Comparison of ENCODE assay signal across 1 cellular context in the genomic region with DNA sequence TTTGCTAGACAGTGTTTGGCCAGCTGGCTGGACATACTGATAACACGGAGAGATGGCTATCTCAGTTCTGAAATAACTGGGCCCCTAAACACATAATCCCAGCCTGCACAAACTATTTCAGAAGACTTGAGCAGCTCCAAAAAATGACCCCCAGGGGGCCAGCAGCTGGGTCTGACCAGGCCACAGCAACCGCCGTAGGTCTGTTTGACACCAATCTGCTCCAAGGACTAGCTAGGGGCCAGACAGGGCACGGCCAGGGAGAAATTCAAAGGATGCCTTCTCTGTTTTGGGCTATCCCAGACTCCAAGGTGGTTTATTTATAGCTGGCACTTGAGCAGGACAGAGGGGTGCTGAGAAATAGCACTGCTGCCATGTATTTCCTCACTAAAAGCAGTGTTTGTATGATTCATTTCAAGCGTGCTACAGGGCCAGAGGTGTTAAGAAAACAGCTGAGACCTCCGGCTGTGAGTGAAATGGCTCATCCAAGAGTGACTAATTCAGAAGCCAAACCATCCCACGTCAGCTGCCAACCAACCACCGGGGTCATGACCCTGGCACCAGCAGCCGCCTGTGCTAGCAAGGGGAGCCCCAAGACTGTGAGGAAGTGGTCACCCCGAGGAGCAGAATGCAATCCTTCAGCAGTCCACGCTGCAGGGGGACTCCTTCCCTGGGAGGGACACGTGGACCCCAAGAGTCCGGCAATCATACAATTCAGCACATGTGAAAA.
TF ChIP-seq lines count a peak whose summit lies in the region.

No MANE protein-coding gene starts in this region.

TF ChIP-seq in SK-N-SH, 30 proteins besides CTCF, POLR2A, EP300 and RAD21 (continued from another document):
- TF ChIP-seq, protein P1, sequence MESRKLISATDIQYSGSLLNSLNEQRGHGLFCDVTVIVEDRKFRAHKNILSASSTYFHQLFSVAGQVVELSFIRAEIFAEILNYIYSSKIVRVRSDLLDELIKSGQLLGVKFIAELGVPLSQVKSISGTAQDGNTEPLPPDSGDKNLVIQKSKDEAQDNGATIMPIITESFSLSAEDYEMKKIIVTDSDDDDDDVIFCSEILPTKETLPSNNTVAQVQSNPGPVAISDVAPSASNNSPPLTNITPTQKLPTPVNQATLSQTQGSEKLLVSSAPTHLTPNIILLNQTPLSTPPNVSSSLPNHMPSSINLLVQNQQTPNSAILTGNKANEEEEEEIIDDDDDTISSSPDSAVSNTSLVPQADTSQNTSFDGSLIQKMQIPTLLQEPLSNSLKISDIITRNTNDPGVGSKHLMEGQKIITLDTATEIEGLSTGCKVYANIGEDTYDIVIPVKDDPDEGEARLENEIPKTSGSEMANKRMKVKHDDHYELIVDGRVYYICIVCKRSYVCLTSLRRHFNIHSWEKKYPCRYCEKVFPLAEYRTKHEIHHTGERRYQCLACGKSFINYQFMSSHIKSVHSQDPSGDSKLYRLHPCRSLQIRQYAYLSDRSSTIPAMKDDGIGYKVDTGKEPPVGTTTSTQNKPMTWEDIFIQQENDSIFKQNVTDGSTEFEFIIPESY (IDR thresholded peaks at IDR 0.05; ENCODE audit: borderline replicate concordance, low read depth): no peak
- TF ChIP-seq FOSL2 (IDR thresholded peaks at IDR 0.05; ENCODE audit: borderline replicate concordance, low read depth) (peak; percentile 78), MEF2A (IDR thresholded peaks at IDR 0.05; ENCODE audit: borderline replicate concordance, low read depth) (no peak), SMC3 (IDR thresholded peaks at IDR 0.05; ENCODE audit: low read depth, low read length) (no peak), RFX5 (IDR thresholded peaks at IDR 0.05; ENCODE audit: low read length) (no peak), NRF1 (IDR thresholded peaks at IDR 0.05; ENCODE audit: low read depth, low read length) (no peak), POLR2AphosphoS5 (IDR thresholded peaks at IDR 0.05; ENCODE audit: low read depth, low read length) (no peak), ELF1 (IDR thresholded peaks at IDR 0.05) (no peak), RXRA (IDR thresholded peaks at IDR 0.05; ENCODE audit: borderline replicate concordance, low read depth) (peak; percentile 37; the same call in 1 of the 2 replicates), GATA2 (CRISPR knock-in tag; IDR thresholded peaks at IDR 0.05) (peak; percentile 32; the same call in 1 of the 2 replicates), MXI1 (IDR thresholded peaks at IDR 0.05; ENCODE audit: low read depth, low read length) (no peak), CHD2 (IDR thresholded peaks at IDR 0.05; ENCODE audit: low read length, partially characterized antibody) (no peak), TEAD4 (IDR thresholded peaks at IDR 0.05; ENCODE audit: borderline replicate concordance, insufficient read depth) (no peak), JUND (IDR thresholded peaks at IDR 0.05) (peak; percentile 33; the same call in 1 of the 2 replicates), TAF1 (IDR thresholded peaks at IDR 0.05; ENCODE audit: borderline replicate concordance, low read depth, low read length) (no peak), TCF12 (IDR thresholded peaks at IDR 0.05) (peak; percentile 56), EZH2phosphoT487 (IDR thresholded peaks at IDR 0.05; ENCODE audit: borderline replicate concordance, low read depth) (no peak), FOXM1 (IDR thresholded peaks at IDR 0.05; ENCODE audit: low read depth) (no peak), SIN3A (IDR thresholded peaks at IDR 0.05; ENCODE audit: borderline replicate concordance, low read depth, low read length) (no peak)
- TF ChIP-seq, protein P2, sequence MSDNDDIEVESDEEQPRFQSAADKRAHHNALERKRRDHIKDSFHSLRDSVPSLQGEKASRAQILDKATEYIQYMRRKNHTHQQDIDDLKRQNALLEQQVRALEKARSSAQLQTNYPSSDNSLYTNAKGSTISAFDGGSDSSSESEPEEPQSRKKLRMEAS (IDR thresholded peaks at IDR 0.05; ENCODE audit: low read depth): peak; percentile 53; the same call in 1 of the 2 replicates
- TF ChIP-seq, protein P3, sequence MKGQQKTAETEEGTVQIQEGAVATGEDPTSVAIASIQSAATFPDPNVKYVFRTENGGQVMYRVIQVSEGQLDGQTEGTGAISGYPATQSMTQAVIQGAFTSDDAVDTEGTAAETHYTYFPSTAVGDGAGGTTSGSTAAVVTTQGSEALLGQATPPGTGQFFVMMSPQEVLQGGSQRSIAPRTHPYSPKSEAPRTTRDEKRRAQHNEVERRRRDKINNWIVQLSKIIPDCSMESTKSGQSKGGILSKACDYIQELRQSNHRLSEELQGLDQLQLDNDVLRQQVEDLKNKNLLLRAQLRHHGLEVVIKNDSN (IDR thresholded peaks at IDR 0.05; ENCODE audit: borderline replicate concordance, low read depth): no peak
- TF ChIP-seq, protein P4, sequence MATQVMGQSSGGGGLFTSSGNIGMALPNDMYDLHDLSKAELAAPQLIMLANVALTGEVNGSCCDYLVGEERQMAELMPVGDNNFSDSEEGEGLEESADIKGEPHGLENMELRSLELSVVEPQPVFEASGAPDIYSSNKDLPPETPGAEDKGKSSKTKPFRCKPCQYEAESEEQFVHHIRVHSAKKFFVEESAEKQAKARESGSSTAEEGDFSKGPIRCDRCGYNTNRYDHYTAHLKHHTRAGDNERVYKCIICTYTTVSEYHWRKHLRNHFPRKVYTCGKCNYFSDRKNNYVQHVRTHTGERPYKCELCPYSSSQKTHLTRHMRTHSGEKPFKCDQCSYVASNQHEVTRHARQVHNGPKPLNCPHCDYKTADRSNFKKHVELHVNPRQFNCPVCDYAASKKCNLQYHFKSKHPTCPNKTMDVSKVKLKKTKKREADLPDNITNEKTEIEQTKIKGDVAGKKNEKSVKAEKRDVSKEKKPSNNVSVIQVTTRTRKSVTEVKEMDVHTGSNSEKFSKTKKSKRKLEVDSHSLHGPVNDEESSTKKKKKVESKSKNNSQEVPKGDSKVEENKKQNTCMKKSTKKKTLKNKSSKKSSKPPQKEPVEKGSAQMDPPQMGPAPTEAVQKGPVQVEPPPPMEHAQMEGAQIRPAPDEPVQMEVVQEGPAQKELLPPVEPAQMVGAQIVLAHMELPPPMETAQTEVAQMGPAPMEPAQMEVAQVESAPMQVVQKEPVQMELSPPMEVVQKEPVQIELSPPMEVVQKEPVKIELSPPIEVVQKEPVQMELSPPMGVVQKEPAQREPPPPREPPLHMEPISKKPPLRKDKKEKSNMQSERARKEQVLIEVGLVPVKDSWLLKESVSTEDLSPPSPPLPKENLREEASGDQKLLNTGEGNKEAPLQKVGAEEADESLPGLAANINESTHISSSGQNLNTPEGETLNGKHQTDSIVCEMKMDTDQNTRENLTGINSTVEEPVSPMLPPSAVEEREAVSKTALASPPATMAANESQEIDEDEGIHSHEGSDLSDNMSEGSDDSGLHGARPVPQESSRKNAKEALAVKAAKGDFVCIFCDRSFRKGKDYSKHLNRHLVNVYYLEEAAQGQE (IDR thresholded peaks at IDR 0.05; ENCODE audit: low read depth, low read length): no peak
- TF ChIP-seq, protein P5, sequence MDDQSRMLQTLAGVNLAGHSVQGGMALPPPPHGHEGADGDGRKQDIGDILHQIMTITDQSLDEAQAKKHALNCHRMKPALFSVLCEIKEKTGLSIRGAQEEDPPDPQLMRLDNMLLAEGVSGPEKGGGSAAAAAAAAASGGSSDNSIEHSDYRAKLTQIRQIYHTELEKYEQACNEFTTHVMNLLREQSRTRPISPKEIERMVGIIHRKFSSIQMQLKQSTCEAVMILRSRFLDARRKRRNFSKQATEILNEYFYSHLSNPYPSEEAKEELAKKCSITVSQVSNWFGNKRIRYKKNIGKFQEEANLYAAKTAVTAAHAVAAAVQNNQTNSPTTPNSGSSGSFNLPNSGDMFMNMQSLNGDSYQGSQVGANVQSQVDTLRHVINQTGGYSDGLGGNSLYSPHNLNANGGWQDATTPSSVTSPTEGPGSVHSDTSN (IDR thresholded peaks at IDR 0.05): peak; percentile 62
- TF ChIP-seq, protein P6, sequence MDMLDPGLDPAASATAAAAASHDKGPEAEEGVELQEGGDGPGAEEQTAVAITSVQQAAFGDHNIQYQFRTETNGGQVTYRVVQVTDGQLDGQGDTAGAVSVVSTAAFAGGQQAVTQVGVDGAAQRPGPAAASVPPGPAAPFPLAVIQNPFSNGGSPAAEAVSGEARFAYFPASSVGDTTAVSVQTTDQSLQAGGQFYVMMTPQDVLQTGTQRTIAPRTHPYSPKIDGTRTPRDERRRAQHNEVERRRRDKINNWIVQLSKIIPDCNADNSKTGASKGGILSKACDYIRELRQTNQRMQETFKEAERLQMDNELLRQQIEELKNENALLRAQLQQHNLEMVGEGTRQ (IDR thresholded peaks at IDR 0.05; ENCODE audit: borderline replicate concordance, low read depth, low read length): no peak
TF ChIP-seq in SK-N-SH: peak in this region for 8.
